Comparison of ENCODE assay signal across 2 cellular contexts in genomic region chr12:130775953-130776856, GRCh38.
TF ChIP-seq lines count a peak whose summit lies in the region.

No MANE protein-coding gene starts in this region.

TF ChIP-seq in IMR-90, 13 proteins besides CTCF, POLR2A, EP300 and RAD21:
- TF ChIP-seq USF2 (IDR thresholded peaks at IDR 0.05; ENCODE audit: low read depth, low read length) (no peak), RCOR1 (IDR thresholded peaks at IDR 0.05; ENCODE audit: insufficient replicate concordance, low read length) (peak; percentile 32), NFE2L2 (IDR thresholded peaks at IDR 0.05; ENCODE audit: low read depth, low read length) (no peak), SMC3 (IDR thresholded peaks at IDR 0.05; ENCODE audit: low read depth, low read length) (no peak), MAZ (IDR thresholded peaks at IDR 0.05; ENCODE audit: borderline replicate concordance, low read depth, low read length) (no peak), RFX5 (IDR thresholded peaks at IDR 0.05; ENCODE audit: low read depth, low read length) (no peak), BHLHE40 (IDR thresholded peaks at IDR 0.05; ENCODE audit: low read depth, low read length) (0 out of 2 replicates have a peak, but pooled peaks have one; percentile 37), ELK1 (IDR thresholded peaks at IDR 0.05; ENCODE audit: borderline replicate concordance, low read depth, low read length) (no peak), MAFK (IDR thresholded peaks at IDR 0.05; ENCODE audit: low read depth, low read length) (no peak), FOS (IDR thresholded peaks at IDR 0.05; ENCODE audit: low read depth, low read length) (peak; percentile 64; the same call in 1 of the 2 replicates), MXI1 (IDR thresholded peaks at IDR 0.05; ENCODE audit: borderline replicate concordance, low read depth, low read length) (peak; percentile 78; the same call in 1 of the 2 replicates), CEBPB (IDR thresholded peaks at IDR 0.05; ENCODE audit: low read depth, low read length) (no peak), CHD1 (IDR thresholded peaks at IDR 0.05; ENCODE audit: low read depth, low read length) (no peak)

TF ChIP-seq in H1, 55 proteins besides CTCF, POLR2A, EP300 and RAD21:
- peak; percentile 70 for TF ChIP-seq KDM4A (IDR thresholded peaks at IDR 0.05; ENCODE audit: low read depth, low read length, severe bottlenecking)
- 0 out of 2 replicates have a peak, but pooled peaks have one; percentile 12 for TF ChIP-seq MAX (IDR thresholded peaks at IDR 0.05)
- no peak for TF ChIP-seq RFX5 (IDR thresholded peaks at IDR 0.05; ENCODE audit: borderline replicate concordance, low read depth, low read length)
- no peak for TF ChIP-seq E2F6 (IDR thresholded peaks at IDR 0.05)
- TF ChIP-seq JUND (IDR thresholded peaks at IDR 0.05; ENCODE audit: low read length), result peak; percentile 67; the same call in 1 of the 2 replicates
- TF ChIP-seq CBX5 (IDR thresholded peaks at IDR 0.05; ENCODE audit: low read depth, low read length), result no peak
- peak; percentile 12; the same call in 1 of the 2 replicates for TF ChIP-seq YY1 (IDR thresholded peaks at IDR 0.05; ENCODE audit: low read depth, low read length)
- TF ChIP-seq CHD2 (IDR thresholded peaks at IDR 0.05; ENCODE audit: low read length), result no peak
- TF ChIP-seq RBBP5 (IDR thresholded peaks at IDR 0.05; ENCODE audit: borderline replicate concordance, low read depth, low read length), result 0 out of 2 replicates have a peak, but pooled peaks have one; percentile 41
- TF ChIP-seq HDAC2 (IDR thresholded peaks at IDR 0.05; ENCODE audit: borderline replicate concordance in 1 of 2, low read depth in 2 of 2, low read length in 2 of 2), result 0 out of 4 replicates have a peak, but pooled peaks of 1 of the 2 experiments have one; percentile 15
- no peak for TF ChIP-seq FOSL1 (IDR thresholded peaks at IDR 0.05; ENCODE audit: insufficient read depth, low read depth, low read length)
